In genomic region chr1:229058111-229058551, GRCh38 we compare ENCODE assay signal across 9 cellular contexts.
DNase-seq lines count a peak whose midpoint lies in the region; ATAC-seq and TF ChIP-seq lines count a peak whose summit lies in the region.
"Had no signal": no experiment of that assay in that cellular context is flagged by ENCODE, and none has a peak within 500 bp of the region (broad histone marks: within the 10 kb centered on the region; RNA-seq: fewer than 3 reads in every experiment).

No MANE protein-coding gene starts in this region.

- peaks cover 3% of the 10 kb centered on the region for H3K4me1 ChIP-seq in mesenchymal stem cell (ENCODE audit: control insufficient read depth, insufficient read depth, low read depth, low read length)
- H3K4me1 ChIP-seq in upper lobe of right lung = peaks cover 20% of the 10 kb centered on the region

- peak overlapping the region; percentile 14 for H4K8ac ChIP-seq in mesenchymal stem cell (ENCODE audit: low read length)

- no peak overlapping the region for H2AFZ ChIP-seq in mesenchymal stem cell (ENCODE audit: low read depth, low read length)

- H3K4me2 ChIP-seq in mesenchymal stem cell (ENCODE audit: low read length, poor library complexity, severe bottlenecking) = no peak overlapping the region

- peak; percentile 41 for DNase-seq in activated gamma-delta T cell treated with Interleukin-2 at 50 U/mL for 16 hours
- DNase-seq in activated gamma-delta T cell (lab: John Stamatoyannopoulos, UW) = no peak
- DNase-seq in activated T-cell treated with anti-CD3 and anti-CD28 coated beads for 24 hours (ENCODE audit: low read depth) = peak; percentile 22
- no peak for DNase-seq in mesenchymal stem cell
- no peak for DNase-seq in upper lobe of right lung
- DNase-seq in SIG-M5 (lab: John Stamatoyannopoulos, UW) = no peak
- no peak for DNase-seq in HUDEP-2 (lab: John Stamatoyannopoulos, UW; ENCODE audit: unreplicated experiment in 76 of 76)
- no peak for DNase-seq in chondrocyte (ENCODE audit: low spot score)
- DNase-seq: NCI-H526 treated with DMSO at 0.1 percent for 48 hours had no signal

- TF ChIP-seq CTCF in upper lobe of right lung (IDR thresholded peaks at IDR 0.05) (no peak), chondrocyte (IDR thresholded peaks at IDR 0.05) (no peak)

- H3K4me1 Mint-ChIP-seq in chondrocyte (ENCODE audit: low read depth) = peaks cover 18% of the 10 kb centered on the region

- H3K79me1 ChIP-seq in mesenchymal stem cell (replicated peaks; ENCODE audit: low read length, poor library complexity, severe bottlenecking) = no peaks in the 10 kb centered on the region

- H3K14ac ChIP-seq in mesenchymal stem cell (ENCODE audit: low read length in 2 of 2) = no peak overlapping the region

- H3K27ac ChIP-seq in mesenchymal stem cell (ENCODE audit: low read length, poor library complexity, severe bottlenecking) (no peak overlapping the region), upper lobe of right lung (no peak overlapping the region)

- peak; percentile 53 for ATAC-seq in upper lobe of right lung

- H2BK5ac ChIP-seq in mesenchymal stem cell (ENCODE audit: low read depth, low read length, poor library complexity, severe bottlenecking) = no peak overlapping the region

- H3K9me3 ChIP-seq in mesenchymal stem cell (ENCODE audit: control insufficient read depth, low read length) = no peaks in the 10 kb centered on the region
- no peaks in the 10 kb centered on the region for H3K9me3 ChIP-seq in upper lobe of right lung

- H2BK120ac ChIP-seq in mesenchymal stem cell (ENCODE audit: low read depth, low read length) = no peak overlapping the region

- no peaks in the 10 kb centered on the region for H3K9me3 Mint-ChIP-seq in chondrocyte (ENCODE audit: low read depth)

- H3K27me3 ChIP-seq in mesenchymal stem cell (ENCODE audit: control insufficient read depth in 1 of 2, insufficient read depth in 1 of 2, low read length in 2 of 2) (peaks cover 37 to 47% of the 10 kb centered on the region in 2 experiments), upper lobe of right lung (no peaks in the 10 kb centered on the region)

- no peaks in the 10 kb centered on the region for H3K36me3 ChIP-seq in mesenchymal stem cell (ENCODE audit: control insufficient read depth in 1 of 2, insufficient read depth in 2 of 2, low read depth in 1 of 2, low read length in 2 of 2)
- H3K36me3 ChIP-seq in upper lobe of right lung = no peaks in the 10 kb centered on the region

- no peak overlapping the region for H2AK5ac ChIP-seq in mesenchymal stem cell (ENCODE audit: low read length, severe bottlenecking)

- H3K4me3 ChIP-seq in mesenchymal stem cell (ENCODE audit: insufficient read depth in 1 of 2, low read depth in 1 of 2, low read length in 2 of 2) (no peak overlapping the region), upper lobe of right lung (no peak overlapping the region)

- no peak overlapping the region for H3K4me3 Mint-ChIP-seq in chondrocyte (ENCODE audit: unreplicated experiment)

- no peak overlapping the region for H3K18ac ChIP-seq in mesenchymal stem cell (ENCODE audit: low read depth in 1 of 2, low read length in 2 of 2)

- peak overlapping the region; percentile 78 for H4K91ac ChIP-seq in mesenchymal stem cell (ENCODE audit: low read length)

- 89% methylated on average over 11 of the region's 11 CpGs for WGBS in mesenchymal stem cell

- no peak overlapping the region for H2BK15ac ChIP-seq in mesenchymal stem cell (ENCODE audit: low read depth, poor library complexity, severe bottlenecking)

- H3K36me3 Mint-ChIP-seq in chondrocyte (ENCODE audit: low read depth) = no peaks in the 10 kb centered on the region

- no peak overlapping the region for H3K4ac ChIP-seq in mesenchymal stem cell (ENCODE audit: low read depth in 1 of 2, low read length in 2 of 2)

- no peak overlapping the region for H3K23ac ChIP-seq in mesenchymal stem cell (ENCODE audit: low read length in 2 of 2)

- no peak overlapping the region for H3K27ac Mint-ChIP-seq in chondrocyte (ENCODE audit: unreplicated experiment)

- no peak overlapping the region for H2BK12ac ChIP-seq in mesenchymal stem cell (ENCODE audit: low read length in 2 of 2)

- H3K9ac ChIP-seq in mesenchymal stem cell (ENCODE audit: low read length) = no peak overlapping the region

- intact Hi-C loops in upper lobe of right lung (cut with DNase I) = no loop called here

- peaks cover 20% of the 10 kb centered on the region for H3K27me3 Mint-ChIP-seq in chondrocyte (ENCODE audit: low read depth)

Comparison
In these comparisons a context has a peak if more than half of its experiments do, and no peak if none do; other contexts are left out.
1. DNase-seq: peak in activated gamma-delta T cell treated with Interleukin-2 at 50 U/mL for 16 hours (single experiment) and activated T-cell treated with anti-CD3 and anti-CD28 coated beads for 24 hours (single experiment); none in activated gamma-delta T cell (single experiment), mesenchymal stem cell (single experiment), upper lobe of right lung (single experiment), SIG-M5 (single experiment), HUDEP-2 (0 of 76) and chondrocyte (single experiment).